In genomic region chr6:31267504-31268371, GRCh38 we compare ENCODE assay signal across 1 cellular context.
TF ChIP-seq lines count a peak whose summit lies in the region.

No MANE protein-coding gene starts in this region.

TF ChIP-seq in GM12878, 131 proteins besides CTCF, POLR2A, EP300 and RAD21 (continued from another document):
- TF ChIP-seq, protein P1, sequence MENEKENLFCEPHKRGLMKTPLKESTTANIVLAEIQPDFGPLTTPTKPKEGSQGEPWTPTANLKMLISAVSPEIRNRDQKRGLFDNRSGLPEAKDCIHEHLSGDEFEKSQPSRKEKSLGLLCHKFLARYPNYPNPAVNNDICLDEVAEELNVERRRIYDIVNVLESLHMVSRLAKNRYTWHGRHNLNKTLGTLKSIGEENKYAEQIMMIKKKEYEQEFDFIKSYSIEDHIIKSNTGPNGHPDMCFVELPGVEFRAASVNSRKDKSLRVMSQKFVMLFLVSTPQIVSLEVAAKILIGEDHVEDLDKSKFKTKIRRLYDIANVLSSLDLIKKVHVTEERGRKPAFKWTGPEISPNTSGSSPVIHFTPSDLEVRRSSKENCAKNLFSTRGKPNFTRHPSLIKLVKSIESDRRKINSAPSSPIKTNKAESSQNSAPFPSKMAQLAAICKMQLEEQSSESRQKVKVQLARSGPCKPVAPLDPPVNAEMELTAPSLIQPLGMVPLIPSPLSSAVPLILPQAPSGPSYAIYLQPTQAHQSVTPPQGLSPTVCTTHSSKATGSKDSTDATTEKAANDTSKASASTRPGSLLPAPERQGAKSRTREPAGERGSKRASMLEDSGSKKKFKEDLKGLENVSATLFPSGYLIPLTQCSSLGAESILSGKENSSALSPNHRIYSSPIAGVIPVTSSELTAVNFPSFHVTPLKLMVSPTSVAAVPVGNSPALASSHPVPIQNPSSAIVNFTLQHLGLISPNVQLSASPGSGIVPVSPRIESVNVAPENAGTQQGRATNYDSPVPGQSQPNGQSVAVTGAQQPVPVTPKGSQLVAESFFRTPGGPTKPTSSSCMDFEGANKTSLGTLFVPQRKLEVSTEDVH (IDR thresholded peaks at IDR 0.05; ENCODE audit: low read depth, partially characterized antibody) = peak; percentile 72
- TF ChIP-seq POLR2AphosphoS5 (IDR thresholded peaks at IDR 0.05; ENCODE audit: low read length) (peak; percentile 72), SMARCA5 (IDR thresholded peaks at IDR 0.05) (no peak), TARDBP (IDR thresholded peaks at IDR 0.05; ENCODE audit: borderline replicate concordance) (no peak), MTA3 (IDR thresholded peaks at IDR 0.05; ENCODE audit: borderline replicate concordance, low read length) (peak; percentile 69; the same call in 1 of the 2 replicates), RUNX3 (IDR thresholded peaks at IDR 0.05; ENCODE audit: low read length) (0 out of 2 replicates have a peak, but pooled peaks have one; percentile 12), BMI1 (IDR thresholded peaks at IDR 0.05; ENCODE audit: borderline replicate concordance) (peak; percentile 8; the same call in 1 of the 2 replicates), CREB1 (IDR thresholded peaks at IDR 0.05; ENCODE audit: low read depth) (no peak), POLR2AphosphoS2 (IDR thresholded peaks at IDR 0.05; ENCODE audit: low read depth, low read length) (peak; percentile 68), BACH1 (IDR thresholded peaks at IDR 0.05; ENCODE audit: borderline replicate concordance) (peak; percentile 65), POU2F2 (IDR thresholded peaks at IDR 0.05; ENCODE audit: borderline replicate concordance, low read depth, low read length) (0 out of 3 replicates have a peak, but pooled peaks have one; percentile 8), ZBED1 (IDR thresholded peaks at IDR 0.05; ENCODE audit: borderline replicate concordance) (peak; percentile 36; the same call in 1 of the 2 replicates)
- TF ChIP-seq, protein P2, sequence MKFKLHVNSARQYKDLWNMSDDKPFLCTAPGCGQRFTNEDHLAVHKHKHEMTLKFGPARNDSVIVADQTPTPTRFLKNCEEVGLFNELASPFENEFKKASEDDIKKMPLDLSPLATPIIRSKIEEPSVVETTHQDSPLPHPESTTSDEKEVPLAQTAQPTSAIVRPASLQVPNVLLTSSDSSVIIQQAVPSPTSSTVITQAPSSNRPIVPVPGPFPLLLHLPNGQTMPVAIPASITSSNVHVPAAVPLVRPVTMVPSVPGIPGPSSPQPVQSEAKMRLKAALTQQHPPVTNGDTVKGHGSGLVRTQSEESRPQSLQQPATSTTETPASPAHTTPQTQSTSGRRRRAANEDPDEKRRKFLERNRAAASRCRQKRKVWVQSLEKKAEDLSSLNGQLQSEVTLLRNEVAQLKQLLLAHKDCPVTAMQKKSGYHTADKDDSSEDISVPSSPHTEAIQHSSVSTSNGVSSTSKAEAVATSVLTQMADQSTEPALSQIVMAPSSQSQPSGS (IDR thresholded peaks at IDR 0.05; ENCODE audit: low read length) = peak; percentile 22
